14 cellular contexts compared by ENCODE assay signal in genomic region chr3:69934398-69934797, GRCh38.
A peak's percentile ranks its signal among the peaks of the same experiment; 100 is the strongest.
DNase-seq lines count a peak whose midpoint lies in the region; ATAC-seq and TF ChIP-seq lines count a peak whose summit lies in the region.
"Had no signal": no experiment of that assay in that cellular context is flagged by ENCODE, and none has a peak within 500 bp of the region (broad histone marks: within the 10 kb centered on the region; RNA-seq: fewer than 3 reads in every experiment).

No MANE protein-coding gene starts in this region.

- H3K27ac ChIP-seq in angular gyrus (ENCODE audit: low read depth, low read length) (peak overlapping the region; percentile 26), temporal lobe (ENCODE audit: low read depth, low read length) (peak overlapping the region; percentile 56)
- H3K27ac ChIP-seq: BLaER1 treated with 17β-estradiol and CSF1 and Interleukin-3, amounts not matched to agents 10 nM and 100 nM had no signal

- H3K4me3 ChIP-seq in fibroblast of villous mesenchyme (ENCODE audit: low read depth, low read length): no peak overlapping the region
- H3K4me3 ChIP-seq: BLaER1 treated with 17β-estradiol and CSF1 and Interleukin-3, amounts not matched to agents 10 nM and 100 nM had no signal

- DNase-seq in fibroblast of villous mesenchyme (ENCODE audit: low read depth): peak; percentile 36
- DNase-seq in left kidney (ENCODE audit: low read depth, low spot score): peak; percentile 10
- no peak for DNase-seq in stimulated activated CD4-positive, alpha-beta T cell treated with anti-CD3 and anti-CD28 coated beads, Interleukin-4, amount 100 ng/mL, for 24 hours
- no peak for DNase-seq in NCI-H2171 (lab: John Stamatoyannopoulos, UW)
- DNase-seq: 8988T; Calu3; CD8-positive, alpha-beta T cell; DMS79 treated with DMSO at 0.1 percent for 48 hours; GF-D8; H9 had no signal

- ATAC-seq in HG02623 (IDR thresholded peaks at IDR 0.05; ENCODE audit: unreplicated experiment): no peak
- ATAC-seq: CD8-positive, alpha-beta T cell had no signal

- no peak for TF ChIP-seq CTCF in fibroblast of villous mesenchyme (IDR thresholded peaks at IDR 0.05; ENCODE audit: insufficient read depth, low read depth, low read length)

Comparison
In these comparisons a context has a peak if more than half of its experiments do, and no peak if none do; other contexts are left out.
1. DNase-seq: peak in fibroblast of villous mesenchyme (single experiment) and left kidney (single experiment); none in stimulated activated CD4-positive, alpha-beta T cell treated with anti-CD3 and anti-CD28 coated beads, Interleukin-4, amount 100 ng/mL, for 24 hours (single experiment) and NCI-H2171 (single experiment).